Comparison of ENCODE assay signal across 8 cellular contexts in the genomic region with DNA sequence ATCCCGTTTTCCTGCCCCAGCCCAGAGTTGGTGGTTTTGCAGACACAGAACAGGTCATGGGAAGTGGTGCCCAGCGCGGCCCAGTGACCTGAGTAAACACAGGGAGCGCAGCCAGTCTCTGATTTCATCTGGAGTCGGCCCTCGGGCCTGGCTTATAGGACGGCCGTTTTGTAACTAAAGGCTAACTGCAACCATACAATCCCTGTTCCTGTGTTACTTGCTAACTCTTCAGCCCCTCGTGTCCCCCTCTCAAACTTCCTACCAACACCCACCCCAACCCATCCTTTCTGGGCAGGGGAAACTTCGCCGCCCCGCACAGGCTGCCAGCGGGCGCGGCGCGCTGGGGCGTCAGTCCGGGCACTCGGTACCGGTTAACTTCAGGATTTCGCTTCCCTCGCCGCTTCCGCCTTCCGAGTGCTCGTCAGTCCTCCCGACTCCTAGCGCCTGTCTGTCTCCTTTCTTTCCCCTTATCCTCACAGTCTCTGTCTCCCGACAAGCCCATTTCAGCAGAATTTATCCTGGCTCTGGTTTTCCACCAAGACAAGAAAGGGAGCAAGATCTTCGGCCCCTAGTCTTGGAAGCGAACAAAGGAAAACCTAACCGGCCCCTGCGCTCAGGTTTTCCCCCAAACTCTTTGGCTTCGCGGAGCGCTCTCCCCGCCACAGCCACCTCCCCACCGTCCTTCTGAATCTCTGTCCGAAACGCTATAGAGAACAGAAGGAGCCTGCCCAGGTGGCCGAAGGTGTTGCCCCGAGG. TPM values are rescaled to one million over a fixed set of nuclear protein-coding genes. Genes with fewer than 3 reads are reported as not detected.
DNase-seq lines count a peak whose midpoint lies in the region; FAIRE-seq and TF ChIP-seq lines count a peak whose summit lies in the region.

No MANE protein-coding gene starts in this region.

- H3K27me3 Mint-ChIP-seq in activated CD4-positive, alpha-beta T cell treated with anti-CD3 and anti-CD28 coated beads, Interleukin-2, amount 10 ng/mL, durations not matched to agents 24 days and 14 days, result peaks cover 90% of the 10 kb centered on the region
- no peaks in the 10 kb centered on the region for H3K27me3 Mint-ChIP-seq in osteocyte (ENCODE audit: unreplicated experiment)

- no peak overlapping the region for H4K5ac ChIP-seq in H1 (ENCODE audit: insufficient read length, low read depth, low read length)

- FAIRE-seq in H1 (lab: Jason Lieb, UNC), result no peak

- peak overlapping the region; percentile 36; the same call in 1 of the 2 replicates for H2BK5ac ChIP-seq in H1 (ENCODE audit: low read depth, low read length)

- H3K4me1 Mint-ChIP-seq in activated CD4-positive, alpha-beta T cell treated with anti-CD3 and anti-CD28 coated beads, Interleukin-2, amount 10 ng/mL, durations not matched to agents 24 days and 14 days, result peaks cover 22% of the 10 kb centered on the region
- H3K4me1 Mint-ChIP-seq in osteocyte (ENCODE audit: unreplicated experiment), result peaks cover 40% of the 10 kb centered on the region

- no peak for TF ChIP-seq RAD21 in H1 (IDR thresholded peaks at IDR 0.05 in 1 of 2, conservative IDR thresholded peaks at IDR 0.05 in 1 of 2; ENCODE audit: low read depth in 2 of 2, low read length in 2 of 2)

- no peak overlapping the region for H2BK15ac ChIP-seq in H1 (ENCODE audit: low read length)

- H3K4me3 ChIP-seq in H1 (ENCODE audit: extremely low read depth in 1 of 4, insufficient read depth in 2 of 4, low read depth in 3 of 4, low read length in 4 of 4), result peak overlapping the region in 1 of 4 experiments; percentile 63; a peak in 4 of 8 replicates

- WGBS in H1 (ENCODE audit: extremely low coverage in 1 of 2, insufficient coverage in 1 of 2, insufficient read length in 1 of 2, insufficient replicate concordance in 2 of 2, low coverage in 1 of 2, low lambda C conversion rate in 2 of 2, missing lambda C conversion rate in 1 of 2), 2 experiments, result 3% methylated on average over 43 of the region's 43 CpGs; no CpG with 5 or more reads in 1 of the 2 experiments

- H2AFZ ChIP-seq in H1 (ENCODE audit: low read length), result no peak overlapping the region

- CTCF ChIA-PET in H1 (lab: Charles Lee; ENCODE audit: partially characterized antibody), result interaction anchor here (0.5 to 3.6 kb wide), 6 partner anchors 8 to 192 kb away, joined by 3 to 10 read pairs (median 4); a partner anchor contains a TSS

- peak overlapping the region; percentile 76 for H3K4me3 Mint-ChIP-seq in activated CD4-positive, alpha-beta T cell treated with anti-CD3 and anti-CD28 coated beads, Interleukin-2, amount 10 ng/mL, durations not matched to agents 24 days and 14 days
- H3K4me3 Mint-ChIP-seq in osteocyte (ENCODE audit: unreplicated experiment), result peak overlapping the region; percentile 99

- H4K91ac ChIP-seq in H1 (replicated peaks; ENCODE audit: insufficient read length, low read length), result no peak overlapping the region

- no peaks in the 10 kb centered on the region for H3K79me2 ChIP-seq in H1 (ENCODE audit: control insufficient read depth in 1 of 2, insufficient read depth in 2 of 2, low read length in 2 of 2)

- H3K4me1 ChIP-seq in H1 (replicated peaks in 1 of 4; ENCODE audit: control insufficient read depth in 3 of 4, insufficient read depth in 4 of 4, low read length in 3 of 4), result peaks cover 12 to 45% (median 25%) of the 10 kb centered on the region in 4 experiments

- H3K23ac ChIP-seq in H1 (ENCODE audit: insufficient read length), result no peak overlapping the region

- H3K27ac Mint-ChIP-seq in activated CD4-positive, alpha-beta T cell treated with anti-CD3 and anti-CD28 coated beads, Interleukin-2, amount 10 ng/mL, durations not matched to agents 24 days and 14 days, result peak overlapping the region; percentile 24
- peak overlapping the region; percentile 99 for H3K27ac Mint-ChIP-seq in osteocyte (ENCODE audit: unreplicated experiment)

- H3K27ac ChIP-seq in H1 (ENCODE audit: low read depth, low read length), result no peak overlapping the region

- no peak overlapping the region for H3K18ac ChIP-seq in H1 (ENCODE audit: extremely low read depth, low read length)

- no peak overlapping the region for H3K14ac ChIP-seq in H1 (ENCODE audit: insufficient read length)

- H3K36me3 Mint-ChIP-seq in activated CD4-positive, alpha-beta T cell treated with anti-CD3 and anti-CD28 coated beads, Interleukin-2, amount 10 ng/mL, durations not matched to agents 24 days and 14 days (ENCODE audit: low read depth), result peaks cover 3% of the 10 kb centered on the region
- peaks cover 60% of the 10 kb centered on the region for H3K36me3 Mint-ChIP-seq in osteocyte (ENCODE audit: unreplicated experiment)

- H2BK12ac ChIP-seq in H1 (ENCODE audit: low read depth, low read length), result peak overlapping the region; percentile 75; the same call in 1 of the 2 replicates

- no peak overlapping the region for H3K9ac ChIP-seq in H1 (replicated peaks in 1 of 4; ENCODE audit: extremely low read depth in 1 of 4, low read depth in 3 of 4, low read length in 3 of 4)

- intact Hi-C loops in activated CD4-positive, alpha-beta T cell treated with anti-CD3 and anti-CD28 coated beads, Interleukin-2, amount 10 ng/mL, durations not matched to agents 24 days and 14 days (cut with micrococcal nuclease), result no loop called here

- peak overlapping the region; percentile 82 to 83 for H3K4me2 ChIP-seq in H1 (ENCODE audit: insufficient read depth in 1 of 2, low read depth in 2 of 2, low read length in 2 of 2)

- peaks cover 11% of the 10 kb centered on the region for H3K9me3 Mint-ChIP-seq in activated CD4-positive, alpha-beta T cell treated with anti-CD3 and anti-CD28 coated beads, Interleukin-2, amount 10 ng/mL, durations not matched to agents 24 days and 14 days
- no peaks in the 10 kb centered on the region for H3K9me3 Mint-ChIP-seq in osteocyte (ENCODE audit: unreplicated experiment)

- H3K56ac ChIP-seq in H1 (replicated peaks; ENCODE audit: insufficient read length, low read depth, low read length), result no peak overlapping the region

- H3K27me3 ChIP-seq in H1 (replicated peaks in 1 of 4; ENCODE audit: control insufficient read depth in 3 of 4, extremely low read depth in 1 of 4, insufficient read depth in 3 of 4, low read length in 3 of 4), result peaks cover 79 to 98% (median 89%) of the 10 kb centered on the region in 4 experiments

- no peak overlapping the region for H2BK120ac ChIP-seq in H1 (replicated peaks; ENCODE audit: low read depth, low read length)

- no peaks in the 10 kb centered on the region for H3K9me3 ChIP-seq in H1 (ENCODE audit: insufficient read depth in 2 of 2, low read depth in 1 of 2, low read length in 1 of 2)

- POLR2A ChIA-PET in H1 (lab: Charles Lee; ENCODE audit: partially characterized antibody), result interaction anchor here (1.0 to 1.3 kb wide), 2 partner anchors 9 to 10 kb away, joined by 4 to 6 read pairs; no protein-coding TSS in a partner anchor

- peaks cover 0 to 2% (median 0%) of the 10 kb centered on the region in 4 experiments; a peak in 1 of 8 replicates for H3K36me3 ChIP-seq in H1 (ENCODE audit: control insufficient read depth in 2 of 4, insufficient read depth in 4 of 4, low read length in 3 of 4)

- TF ChIP-seq CTCF in H1 (IDR thresholded peaks at IDR 0.05; ENCODE audit: control extremely low read depth in 1 of 3, insufficient read depth in 1 of 3, low read depth in 1 of 3, low read length in 3 of 3) (no peak), osteocyte (IDR thresholded peaks at IDR 0.05) (no peak)

- DNase-seq in activated CD4-positive, alpha-beta T cell treated with anti-CD3 and anti-CD28 coated beads, Interleukin-2, amount 10 ng/mL, durations not matched to agents 24 days and 14 days, result peak; percentile 73
- no peak for DNase-seq in activated CD4-positive, alpha-beta T cell treated with anti-CD3 and anti-CD28 coated beads for 1 hour
- DNase-seq in NCI-H748 treated with DMSO at 0.1 percent for 48 hours (lab: John Stamatoyannopoulos, UW) (peak; percentile 44), H1 (ENCODE audit: low read depth in 1 of 2, low spot score in 2 of 2) (peak in 1 of 2 experiments; percentile 74), osteocyte (ENCODE audit: extremely low spot score, unreplicated experiment) (no peak), iPS-NIHi7 (ENCODE audit: extremely low spot score) (no peak), NCI-H1694 (lab: John Stamatoyannopoulos, UW) (no peak)
- no peak for DNase-seq in stimulated activated CD4-positive, alpha-beta T cell treated with anti-CD3 and anti-CD28 coated beads, Interleukin-12 subunit alpha, Interleukin-12 subunit beta, amount 100 ng/mL, for 4 hours

- H4K20me1 ChIP-seq in H1 (replicated peaks in 1 of 2; ENCODE audit: control insufficient read depth in 1 of 2, insufficient read depth in 2 of 2, low read length in 2 of 2), result peaks cover 6 to 18% of the 10 kb centered on the region in 2 experiments

- H2AK5ac ChIP-seq in H1 (ENCODE audit: low read depth, low read length), result no peak overlapping the region

- H3K79me1 ChIP-seq in H1 (ENCODE audit: low read depth, low read length), result no peaks in the 10 kb centered on the region

- H4K8ac ChIP-seq in H1 (ENCODE audit: extremely low read depth, insufficient read depth, low read length), result peak overlapping the region; percentile 76; the same call in 1 of the 2 replicates

- no peak for TF ChIP-seq EP300 in H1 (IDR thresholded peaks at IDR 0.05; ENCODE audit: borderline replicate concordance in 1 of 2, low read depth in 2 of 2, low read length in 2 of 2)

- H2BK20ac ChIP-seq in H1 (ENCODE audit: low read length), result 0 out of 2 replicates have a peak overlapping the region, but pooled peaks have one; percentile 36

- TF ChIP-seq POLR2A in H1 (IDR thresholded peaks at IDR 0.05; ENCODE audit: control extremely low read depth in 1 of 2, low read depth in 2 of 2, low read length in 2 of 2), result no peak

- H3K23me2 ChIP-seq in H1 (ENCODE audit: low read depth, low read length), result peaks cover 15% of the 10 kb centered on the region

- H3K4ac ChIP-seq in H1 (replicated peaks; ENCODE audit: insufficient read length, low read depth, low read length), result no peak overlapping the region

TF ChIP-seq in H1, 55 proteins besides CTCF, POLR2A, EP300 and RAD21 (continues in another document):
- TF ChIP-seq SUZ12 (IDR thresholded peaks at IDR 0.05; ENCODE audit: low read length), result peak; percentile 95
- TF ChIP-seq KDM4A (IDR thresholded peaks at IDR 0.05; ENCODE audit: low read depth, low read length, severe bottlenecking), result peak; percentile 23
- TF ChIP-seq CTBP2 (IDR thresholded peaks at IDR 0.05; ENCODE audit: borderline replicate concordance, insufficient read depth, insufficient read length, low read length), result peak; percentile 88

RNA-seq across cellular contexts. Expression of a gene that starts 2.0 kb away (rescaled TPM):
- 0.26 and 0.31 TPM in 2 replicates for total RNA-seq in activated CD4-positive, alpha-beta T cell treated with anti-CD3 and anti-CD28 coated beads, Interleukin-2, amount 10 ng/mL, durations not matched to agents 24 days and 14 days
- 0.46 and 0.69 TPM in 2 replicates for total RNA-seq in H1 (2021; fragmentation: NEBNext Ultra II Directional; extraction: Animal tissue kit (Norgen Biotek cat#: 25700))
- polyA plus RNA-seq in H1 (2011; rRNA removed), result 0.03 and 0.11 TPM in 2 replicates
- polyA plus RNA-seq in H1 (2011; cell fraction: cytosol; rRNA removed), result 0.09 TPM
- 0.09 TPM for polyA plus RNA-seq in H1 (2011; cell fraction: nucleus; rRNA removed)
- polyA plus RNA-seq in H1 (2012, experiment 1 of 2), result 0.04 to 0.16 TPM in 2 of 4 replicates, not detected in the others
- 0.07 TPM for polyA plus RNA-seq in H1 (2012, experiment 2 of 2)
- polyA plus RNA-seq in H1 (2013, experiment 1 of 2), result 0.45 TPM
- polyA plus RNA-seq in H1 (2013, experiment 2 of 2), result 0.48 TPM
- polyA minus RNA-seq in H1 (2011; rRNA and poly(A)+ RNA removed), result 0.17 and 0.19 TPM in 2 replicates
- polyA minus RNA-seq in H1 (2011; cell fraction: cytosol; rRNA and poly(A)+ RNA removed), result not detected
- polyA minus RNA-seq in H1 (2011; cell fraction: nucleus; rRNA and poly(A)+ RNA removed), result 0.50 TPM
- total RNA-seq in osteocyte, result 339 and 340 TPM in 2 replicates

Comparison
In these comparisons a context has a peak if more than half of its experiments do, and no peak if none do; other contexts are left out.
1. DNase-seq: peak in activated CD4-positive, alpha-beta T cell treated with anti-CD3 and anti-CD28 coated beads, Interleukin-2, amount 10 ng/mL, durations not matched to agents 24 days and 14 days (single experiment) and NCI-H748 treated with DMSO at 0.1 percent for 48 hours (single experiment); none in activated CD4-positive, alpha-beta T cell treated with anti-CD3 and anti-CD28 coated beads for 1 hour (single experiment), osteocyte (single experiment), iPS-NIHi7 (single experiment), NCI-H1694 (single experiment) and stimulated activated CD4-positive, alpha-beta T cell treated with anti-CD3 and anti-CD28 coated beads, Interleukin-12 subunit alpha, Interleukin-12 subunit beta, amount 100 ng/mL, for 4 hours (single experiment).
2. RNA of a gene that starts 2.0 kb away (total RNA-seq): 339 to 340 TPM in osteocyte; 0.46 to 0.69 TPM in H1 and 0.26 to 0.31 TPM in activated CD4-positive, alpha-beta T cell treated with anti-CD3 and anti-CD28 coated beads, Interleukin-2, amount 10 ng/mL, durations not matched to agents 24 days and 14 days; every median in the first group is over 100 times any median in the second.